1 cellular context compared by ENCODE assay signal in the genomic region with DNA sequence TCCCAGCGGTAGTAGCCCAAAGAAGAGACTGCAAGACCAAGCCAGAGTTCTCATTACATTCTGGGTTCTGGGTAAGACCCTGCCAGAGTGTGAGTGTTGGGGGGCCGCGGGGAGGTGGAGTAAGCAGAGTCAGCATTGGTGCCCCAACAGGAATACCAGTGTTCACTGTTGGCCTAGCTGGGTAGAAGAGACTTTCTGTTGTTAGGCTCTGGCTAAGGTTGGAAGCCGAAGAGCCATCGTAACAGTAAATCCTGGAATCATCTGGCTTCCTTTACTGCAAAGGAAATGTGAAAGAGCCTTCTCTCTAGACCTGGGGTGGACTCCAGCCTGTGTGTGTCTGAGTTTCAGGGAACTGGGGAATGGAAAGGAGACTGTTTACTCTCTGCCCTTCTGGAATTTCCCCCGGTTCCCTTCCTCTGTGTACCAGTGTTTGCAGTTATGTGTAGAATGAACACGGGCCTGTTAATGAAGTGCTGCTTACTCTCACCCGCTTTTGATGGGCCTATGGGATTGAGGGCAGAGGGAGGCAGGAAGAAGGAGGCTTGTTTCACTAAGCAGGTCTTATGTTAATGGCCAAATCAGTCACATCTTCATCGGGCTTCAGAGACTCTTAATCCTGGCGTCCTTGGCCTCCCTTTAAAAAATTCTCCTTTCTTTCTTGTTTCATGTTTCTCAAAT.
A peak's percentile ranks its signal among the peaks of the same experiment; 100 is the strongest.
TF ChIP-seq lines count a peak whose summit lies in the region.

No MANE protein-coding gene starts in this region.

TF ChIP-seq in HepG2, 621 proteins besides CTCF, POLR2A, EP300 and RAD21 (continued from another document and continues in another):
- TF ChIP-seq, protein P1, sequence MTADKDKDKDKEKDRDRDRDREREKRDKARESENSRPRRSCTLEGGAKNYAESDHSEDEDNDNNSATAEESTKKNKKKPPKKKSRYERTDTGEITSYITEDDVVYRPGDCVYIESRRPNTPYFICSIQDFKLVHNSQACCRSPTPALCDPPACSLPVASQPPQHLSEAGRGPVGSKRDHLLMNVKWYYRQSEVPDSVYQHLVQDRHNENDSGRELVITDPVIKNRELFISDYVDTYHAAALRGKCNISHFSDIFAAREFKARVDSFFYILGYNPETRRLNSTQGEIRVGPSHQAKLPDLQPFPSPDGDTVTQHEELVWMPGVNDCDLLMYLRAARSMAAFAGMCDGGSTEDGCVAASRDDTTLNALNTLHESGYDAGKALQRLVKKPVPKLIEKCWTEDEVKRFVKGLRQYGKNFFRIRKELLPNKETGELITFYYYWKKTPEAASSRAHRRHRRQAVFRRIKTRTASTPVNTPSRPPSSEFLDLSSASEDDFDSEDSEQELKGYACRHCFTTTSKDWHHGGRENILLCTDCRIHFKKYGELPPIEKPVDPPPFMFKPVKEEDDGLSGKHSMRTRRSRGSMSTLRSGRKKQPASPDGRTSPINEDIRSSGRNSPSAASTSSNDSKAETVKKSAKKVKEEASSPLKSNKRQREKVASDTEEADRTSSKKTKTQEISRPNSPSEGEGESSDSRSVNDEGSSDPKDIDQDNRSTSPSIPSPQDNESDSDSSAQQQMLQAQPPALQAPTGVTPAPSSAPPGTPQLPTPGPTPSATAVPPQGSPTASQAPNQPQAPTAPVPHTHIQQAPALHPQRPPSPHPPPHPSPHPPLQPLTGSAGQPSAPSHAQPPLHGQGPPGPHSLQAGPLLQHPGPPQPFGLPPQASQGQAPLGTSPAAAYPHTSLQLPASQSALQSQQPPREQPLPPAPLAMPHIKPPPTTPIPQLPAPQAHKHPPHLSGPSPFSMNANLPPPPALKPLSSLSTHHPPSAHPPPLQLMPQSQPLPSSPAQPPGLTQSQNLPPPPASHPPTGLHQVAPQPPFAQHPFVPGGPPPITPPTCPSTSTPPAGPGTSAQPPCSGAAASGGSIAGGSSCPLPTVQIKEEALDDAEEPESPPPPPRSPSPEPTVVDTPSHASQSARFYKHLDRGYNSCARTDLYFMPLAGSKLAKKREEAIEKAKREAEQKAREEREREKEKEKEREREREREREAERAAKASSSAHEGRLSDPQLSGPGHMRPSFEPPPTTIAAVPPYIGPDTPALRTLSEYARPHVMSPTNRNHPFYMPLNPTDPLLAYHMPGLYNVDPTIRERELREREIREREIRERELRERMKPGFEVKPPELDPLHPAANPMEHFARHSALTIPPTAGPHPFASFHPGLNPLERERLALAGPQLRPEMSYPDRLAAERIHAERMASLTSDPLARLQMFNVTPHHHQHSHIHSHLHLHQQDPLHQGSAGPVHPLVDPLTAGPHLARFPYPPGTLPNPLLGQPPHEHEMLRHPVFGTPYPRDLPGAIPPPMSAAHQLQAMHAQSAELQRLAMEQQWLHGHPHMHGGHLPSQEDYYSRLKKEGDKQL (CRISPR knock-in tag; IDR thresholded peaks at IDR 0.05; ENCODE audit: low read depth) = peak; percentile 66
- TF ChIP-seq RBM39 (IDR thresholded peaks at IDR 0.05; ENCODE audit: low read depth, low read length, poor library complexity, severe bottlenecking) = no peak
- peak; percentile 33 for TF ChIP-seq SRSF1 (optimal IDR thresholded peaks at IDR 0.05; ENCODE audit: low read depth, low read length)
- TF ChIP-seq ZNF530 (CRISPR knock-in tag; IDR thresholded peaks at IDR 0.05; ENCODE audit: low read depth) = no peak
- no peak for TF ChIP-seq ZNF891 (CRISPR knock-in tag; IDR thresholded peaks at IDR 0.05)
- peak; percentile 93 for TF ChIP-seq FOXO1 (CRISPR knock-in tag; IDR thresholded peaks at IDR 0.05)
- peak; percentile 19; the same call in 1 of the 2 replicates for TF ChIP-seq CBX5 (CRISPR knock-in tag; IDR thresholded peaks at IDR 0.05; ENCODE audit: borderline replicate concordance)
- TF ChIP-seq, protein P2, sequence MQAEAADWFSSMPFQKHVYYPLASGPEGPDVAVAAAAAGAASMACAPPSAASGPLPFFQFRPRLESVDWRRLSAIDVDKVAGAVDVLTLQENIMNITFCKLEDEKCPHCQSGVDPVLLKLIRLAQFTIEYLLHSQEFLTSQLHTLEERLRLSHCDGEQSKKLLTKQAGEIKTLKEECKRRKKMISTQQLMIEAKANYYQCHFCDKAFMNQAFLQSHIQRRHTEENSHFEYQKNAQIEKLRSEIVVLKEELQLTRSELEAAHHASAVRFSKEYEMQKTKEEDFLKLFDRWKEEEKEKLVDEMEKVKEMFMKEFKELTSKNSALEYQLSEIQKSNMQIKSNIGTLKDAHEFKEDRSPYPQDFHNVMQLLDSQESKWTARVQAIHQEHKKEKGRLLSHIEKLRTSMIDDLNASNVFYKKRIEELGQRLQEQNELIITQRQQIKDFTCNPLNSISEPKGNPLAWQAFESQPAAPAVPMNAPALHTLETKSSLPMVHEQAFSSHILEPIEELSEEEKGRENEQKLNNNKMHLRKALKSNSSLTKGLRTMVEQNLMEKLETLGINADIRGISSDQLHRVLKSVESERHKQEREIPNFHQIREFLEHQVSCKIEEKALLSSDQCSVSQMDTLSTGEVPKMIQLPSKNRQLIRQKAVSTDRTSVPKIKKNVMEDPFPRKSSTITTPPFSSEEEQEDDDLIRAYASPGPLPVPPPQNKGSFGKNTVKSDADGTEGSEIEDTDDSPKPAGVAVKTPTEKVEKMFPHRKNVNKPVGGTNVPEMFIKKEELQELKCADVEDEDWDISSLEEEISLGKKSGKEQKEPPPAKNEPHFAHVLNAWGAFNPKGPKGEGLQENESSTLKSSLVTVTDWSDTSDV (CRISPR knock-in tag; IDR thresholded peaks at IDR 0.05) = no peak
- no peak for TF ChIP-seq HMGA1 (CRISPR knock-in tag; conservative IDR thresholded peaks at IDR 0.05)
- TF ChIP-seq NR2F2 (IDR thresholded peaks at IDR 0.05; ENCODE audit: borderline replicate concordance, low read depth) = peak; percentile 37; the same call in 1 of the 2 replicates
- no peak for TF ChIP-seq ZNF430 (CRISPR knock-in tag; IDR thresholded peaks at IDR 0.05)
- TF ChIP-seq HDAC2 (CRISPR knock-in tag; IDR thresholded peaks at IDR 0.05) = peak; percentile 73; the same call in 1 of the 2 replicates
- TF ChIP-seq ZNF878 (CRISPR knock-in tag; IDR thresholded peaks at IDR 0.05) = peak; percentile 96
- peak; percentile 46 for TF ChIP-seq CCAR2 (optimal IDR thresholded peaks at IDR 0.05; ENCODE audit: low read depth, low read length)
- TF ChIP-seq, protein P3, sequence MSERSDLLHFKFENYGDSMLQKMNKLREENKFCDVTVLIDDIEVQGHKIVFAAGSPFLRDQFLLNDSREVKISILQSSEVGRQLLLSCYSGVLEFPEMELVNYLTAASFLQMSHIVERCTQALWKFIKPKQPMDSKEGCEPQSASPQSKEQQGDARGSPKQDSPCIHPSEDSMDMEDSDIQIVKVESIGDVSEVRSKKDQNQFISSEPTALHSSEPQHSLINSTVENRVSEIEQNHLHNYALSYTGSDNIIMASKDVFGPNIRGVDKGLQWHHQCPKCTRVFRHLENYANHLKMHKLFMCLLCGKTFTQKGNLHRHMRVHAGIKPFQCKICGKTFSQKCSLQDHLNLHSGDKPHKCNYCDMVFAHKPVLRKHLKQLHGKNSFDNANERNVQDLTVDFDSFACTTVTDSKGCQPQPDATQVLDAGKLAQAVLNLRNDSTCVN (CRISPR knock-in tag; IDR thresholded peaks at IDR 0.05; ENCODE audit: borderline replicate concordance) = peak; percentile 94
- TF ChIP-seq, protein P4, sequence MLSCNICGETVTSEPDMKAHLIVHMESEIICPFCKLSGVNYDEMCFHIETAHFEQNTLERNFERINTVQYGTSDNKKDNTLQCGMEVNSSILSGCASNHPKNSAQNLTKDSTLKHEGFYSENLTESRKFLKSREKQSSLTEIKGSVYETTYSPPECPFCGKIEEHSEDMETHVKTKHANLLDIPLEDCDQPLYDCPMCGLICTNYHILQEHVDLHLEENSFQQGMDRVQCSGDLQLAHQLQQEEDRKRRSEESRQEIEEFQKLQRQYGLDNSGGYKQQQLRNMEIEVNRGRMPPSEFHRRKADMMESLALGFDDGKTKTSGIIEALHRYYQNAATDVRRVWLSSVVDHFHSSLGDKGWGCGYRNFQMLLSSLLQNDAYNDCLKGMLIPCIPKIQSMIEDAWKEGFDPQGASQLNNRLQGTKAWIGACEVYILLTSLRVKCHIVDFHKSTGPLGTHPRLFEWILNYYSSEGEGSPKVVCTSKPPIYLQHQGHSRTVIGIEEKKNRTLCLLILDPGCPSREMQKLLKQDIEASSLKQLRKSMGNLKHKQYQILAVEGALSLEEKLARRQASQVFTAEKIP (CRISPR knock-in tag; IDR thresholded peaks at IDR 0.05; ENCODE audit: borderline replicate concordance) = no peak
- no peak for TF ChIP-seq MAF1 (CRISPR knock-in tag; IDR thresholded peaks at IDR 0.05; ENCODE audit: borderline replicate concordance)
- peak; percentile 71; the same call in 1 of the 2 replicates for TF ChIP-seq ETV5 (CRISPR knock-in tag; IDR thresholded peaks at IDR 0.05; ENCODE audit: borderline replicate concordance)
- peak; percentile 82 for TF ChIP-seq ISL2 (CRISPR knock-in tag; IDR thresholded peaks at IDR 0.05)
- TF ChIP-seq FOSL2 (CRISPR knock-in tag; IDR thresholded peaks at IDR 0.05) = peak; percentile 81
- peak; percentile 61 for TF ChIP-seq POGZ (CRISPR knock-in tag; IDR thresholded peaks at IDR 0.05)
- TF ChIP-seq RORA (CRISPR knock-in tag; IDR thresholded peaks at IDR 0.05) = no peak
- TF ChIP-seq, protein P5, sequence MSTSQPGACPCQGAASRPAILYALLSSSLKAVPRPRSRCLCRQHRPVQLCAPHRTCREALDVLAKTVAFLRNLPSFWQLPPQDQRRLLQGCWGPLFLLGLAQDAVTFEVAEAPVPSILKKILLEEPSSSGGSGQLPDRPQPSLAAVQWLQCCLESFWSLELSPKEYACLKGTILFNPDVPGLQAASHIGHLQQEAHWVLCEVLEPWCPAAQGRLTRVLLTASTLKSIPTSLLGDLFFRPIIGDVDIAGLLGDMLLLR (CRISPR knock-in tag; IDR thresholded peaks at IDR 0.05) = no peak
- no peak for TF ChIP-seq ZFP36L2 (CRISPR knock-in tag; IDR thresholded peaks at IDR 0.05)
- no peak for TF ChIP-seq ZMAT3 (CRISPR knock-in tag; conservative IDR thresholded peaks at IDR 0.05)
- TF ChIP-seq, protein P6, sequence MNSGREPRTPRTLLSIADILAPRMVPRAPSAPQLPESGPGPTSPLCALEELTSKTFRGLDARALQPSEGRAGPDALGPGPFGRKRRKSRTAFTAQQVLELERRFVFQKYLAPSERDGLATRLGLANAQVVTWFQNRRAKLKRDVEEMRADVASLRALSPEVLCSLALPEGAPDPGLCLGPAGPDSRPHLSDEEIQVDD (CRISPR knock-in tag; IDR thresholded peaks at IDR 0.05; ENCODE audit: borderline replicate concordance) = no peak
- TF ChIP-seq PITX1 (CRISPR knock-in tag; IDR thresholded peaks at IDR 0.05) = peak; percentile 33
- no peak for TF ChIP-seq ZNF44 (CRISPR knock-in tag; IDR thresholded peaks at IDR 0.05)
- TF ChIP-seq KAT7 (CRISPR knock-in tag; IDR thresholded peaks at IDR 0.05; ENCODE audit: borderline replicate concordance) = peak; percentile 45; the same call in 1 of the 2 replicates
- no peak for TF ChIP-seq RFX3 (CRISPR knock-in tag; IDR thresholded peaks at IDR 0.05)
- TF ChIP-seq, protein P7, sequence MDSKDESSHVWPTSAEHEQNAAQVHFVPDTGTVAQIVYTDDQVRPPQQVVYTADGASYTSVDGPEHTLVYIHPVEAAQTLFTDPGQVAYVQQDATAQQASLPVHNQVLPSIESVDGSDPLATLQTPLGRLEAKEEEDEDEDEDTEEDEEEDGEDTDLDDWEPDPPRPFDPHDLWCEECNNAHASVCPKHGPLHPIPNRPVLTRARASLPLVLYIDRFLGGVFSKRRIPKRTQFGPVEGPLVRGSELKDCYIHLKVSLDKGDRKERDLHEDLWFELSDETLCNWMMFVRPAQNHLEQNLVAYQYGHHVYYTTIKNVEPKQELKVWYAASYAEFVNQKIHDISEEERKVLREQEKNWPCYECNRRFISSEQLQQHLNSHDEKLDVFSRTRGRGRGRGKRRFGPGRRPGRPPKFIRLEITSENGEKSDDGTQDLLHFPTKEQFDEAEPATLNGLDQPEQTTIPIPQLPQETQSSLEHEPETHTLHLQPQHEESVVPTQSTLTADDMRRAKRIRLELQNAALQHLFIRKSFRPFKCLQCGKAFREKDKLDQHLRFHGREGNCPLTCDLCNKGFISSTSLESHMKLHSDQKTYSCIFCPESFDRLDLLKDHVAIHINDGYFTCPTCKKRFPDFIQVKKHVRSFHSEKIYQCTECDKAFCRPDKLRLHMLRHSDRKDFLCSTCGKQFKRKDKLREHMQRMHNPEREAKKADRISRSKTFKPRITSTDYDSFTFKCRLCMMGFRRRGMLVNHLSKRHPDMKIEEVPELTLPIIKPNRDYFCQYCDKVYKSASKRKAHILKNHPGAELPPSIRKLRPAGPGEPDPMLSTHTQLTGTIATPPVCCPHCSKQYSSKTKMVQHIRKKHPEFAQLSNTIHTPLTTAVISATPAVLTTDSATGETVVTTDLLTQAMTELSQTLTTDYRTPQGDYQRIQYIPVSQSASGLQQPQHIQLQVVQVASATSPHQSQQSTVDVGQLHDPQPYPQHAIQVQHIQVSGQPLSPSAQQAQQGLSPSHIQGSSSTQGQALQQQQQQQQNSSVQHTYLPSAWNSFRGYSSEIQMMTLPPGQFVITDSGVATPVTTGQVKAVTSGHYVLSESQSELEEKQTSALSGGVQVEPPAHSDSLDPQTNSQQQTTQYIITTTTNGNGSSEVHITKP (CRISPR knock-in tag; IDR thresholded peaks at IDR 0.05; ENCODE audit: low read depth) = no peak
- TF ChIP-seq RBFOX2 (IDR thresholded peaks at IDR 0.05; ENCODE audit: low read depth, low read length) = peak; percentile 72; the same call in 1 of the 2 replicates
- no peak for TF ChIP-seq ZNF572 (CRISPR knock-in tag; IDR thresholded peaks at IDR 0.05)
- TF ChIP-seq MAFG (CRISPR knock-in tag; IDR thresholded peaks at IDR 0.05) = no peak
- TF ChIP-seq JARID2 (CRISPR knock-in tag; IDR thresholded peaks at IDR 0.05; ENCODE audit: insufficient replicate concordance) = no peak
- TF ChIP-seq, protein P8, sequence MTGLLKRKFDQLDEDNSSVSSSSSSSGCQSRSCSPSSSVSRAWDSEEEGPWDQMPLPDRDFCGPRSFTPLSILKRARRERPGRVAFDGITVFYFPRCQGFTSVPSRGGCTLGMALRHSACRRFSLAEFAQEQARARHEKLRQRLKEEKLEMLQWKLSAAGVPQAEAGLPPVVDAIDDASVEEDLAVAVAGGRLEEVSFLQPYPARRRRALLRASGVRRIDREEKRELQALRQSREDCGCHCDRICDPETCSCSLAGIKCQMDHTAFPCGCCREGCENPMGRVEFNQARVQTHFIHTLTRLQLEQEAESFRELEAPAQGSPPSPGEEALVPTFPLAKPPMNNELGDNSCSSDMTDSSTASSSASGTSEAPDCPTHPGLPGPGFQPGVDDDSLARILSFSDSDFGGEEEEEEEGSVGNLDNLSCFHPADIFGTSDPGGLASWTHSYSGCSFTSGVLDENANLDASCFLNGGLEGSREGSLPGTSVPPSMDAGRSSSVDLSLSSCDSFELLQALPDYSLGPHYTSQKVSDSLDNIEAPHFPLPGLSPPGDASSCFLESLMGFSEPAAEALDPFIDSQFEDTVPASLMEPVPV (CRISPR knock-in tag; IDR thresholded peaks at IDR 0.05) = 0 out of 2 replicates have a peak, but pooled peaks have one; percentile 43
- TF ChIP-seq FOXP1 (IDR thresholded peaks at IDR 0.05) = no peak
- peak; percentile 96 for TF ChIP-seq FOXP1 (CRISPR knock-in tag; IDR thresholded peaks at IDR 0.05)
- peak; percentile 47; the same call in 1 of the 2 replicates for TF ChIP-seq KAT8 (CRISPR knock-in tag; IDR thresholded peaks at IDR 0.05)
- TF ChIP-seq ZNF558 (CRISPR knock-in tag; IDR thresholded peaks at IDR 0.05; ENCODE audit: borderline replicate concordance) = no peak
- peak; percentile 84 for TF ChIP-seq SAP130 (CRISPR knock-in tag; IDR thresholded peaks at IDR 0.05; ENCODE audit: low read depth)
- TF ChIP-seq NCOA2 (CRISPR knock-in tag; IDR thresholded peaks at IDR 0.05) = peak; percentile 59
- 0 out of 2 replicates have a peak, but pooled peaks have one; percentile 33 for TF ChIP-seq ZBTB8A (CRISPR knock-in tag; IDR thresholded peaks at IDR 0.05; ENCODE audit: borderline replicate concordance, low read depth)
- TF ChIP-seq ZNF251 (CRISPR knock-in tag; IDR thresholded peaks at IDR 0.05) = no peak
